In genomic region chr20:2984956-2985661, GRCh38 we compare ENCODE assay signal across 9 cellular contexts. TPM values are rescaled to one million over a fixed set of nuclear protein-coding genes. Genes with fewer than 3 reads are reported as not detected.
DNase-seq lines count a peak whose midpoint lies in the region; ATAC-seq and TF ChIP-seq lines count a peak whose summit lies in the region.
"Had no signal": no experiment of that assay in that cellular context is flagged by ENCODE, and none has a peak within 500 bp of the region (broad histone marks: within the 10 kb centered on the region; RNA-seq: fewer than 3 reads in every experiment).

No MANE protein-coding gene starts in this region.

- TF ChIP-seq CTCF in epithelial cell of esophagus (IDR thresholded peaks at IDR 0.05; ENCODE audit: insufficient read depth, low read depth, low read length, missing control alignments) (no peak), nephron progenitor cell (IDR thresholded peaks at IDR 0.05) (no peak)

- intact Hi-C loops in activated CD4-positive, alpha-beta T cell treated with anti-CD3 and anti-CD28 coated beads for 36 hours (cut with DNase I, micrococcal nuclease): loop anchor here (1.0 to 5.0 kb wide), 5 partner anchors 16 to 399 kb away; partner anchors contain the start of gene PTPRA (in 1 of the 2)
- intact Hi-C loops in activated CD4-positive, alpha-beta T cell treated with anti-CD3 and anti-CD28 coated beads, Interleukin-2, amount 10 ng/mL, durations not matched to agents 24 days and 14 days (cut with micrococcal nuclease): loop anchor here (1.0 to 10.0 kb wide), 5 partner anchors 26 to 290 kb away; partner anchors contain the start of gene EBF4

- no peaks in the 10 kb centered on the region for H3K27me3 ChIP-seq in MG63

- H3K4me3 ChIP-seq in MG63 (no peak overlapping the region), epithelial cell of esophagus (ENCODE audit: low read length) (no peak overlapping the region)
- H3K4me3 ChIP-seq: lung had no signal

- peaks cover 37% of the 10 kb centered on the region for H3K36me3 Mint-ChIP-seq in activated CD4-positive, alpha-beta T cell treated with anti-CD3 and anti-CD28 coated beads for 36 hours (ENCODE audit: low read depth)
- H3K36me3 Mint-ChIP-seq in activated CD4-positive, alpha-beta T cell treated with anti-CD3 and anti-CD28 coated beads, Interleukin-2, amount 10 ng/mL, durations not matched to agents 24 days and 14 days (ENCODE audit: low read depth): peaks cover 40% of the 10 kb centered on the region
- H3K36me3 Mint-ChIP-seq in nephron progenitor cell (ENCODE audit: low read depth): peaks cover 24% of the 10 kb centered on the region

- peaks cover 25% of the 10 kb centered on the region for H3K4me1 Mint-ChIP-seq in activated CD4-positive, alpha-beta T cell treated with anti-CD3 and anti-CD28 coated beads for 36 hours
- peaks cover 37% of the 10 kb centered on the region for H3K4me1 Mint-ChIP-seq in activated CD4-positive, alpha-beta T cell treated with anti-CD3 and anti-CD28 coated beads, Interleukin-2, amount 10 ng/mL, durations not matched to agents 24 days and 14 days
- H3K4me1 Mint-ChIP-seq in nephron progenitor cell: no peaks in the 10 kb centered on the region

- no peak overlapping the region for H3K4me3 Mint-ChIP-seq in activated CD4-positive, alpha-beta T cell treated with anti-CD3 and anti-CD28 coated beads for 36 hours
- no peak overlapping the region for H3K4me3 Mint-ChIP-seq in activated CD4-positive, alpha-beta T cell treated with anti-CD3 and anti-CD28 coated beads, Interleukin-2, amount 10 ng/mL, durations not matched to agents 24 days and 14 days
- no peak overlapping the region for H3K4me3 Mint-ChIP-seq in nephron progenitor cell

- POLR2A ChIA-PET in activated CD4-positive, alpha-beta T cell treated with anti-CD3 and anti-CD28 coated beads for 36 hours (lab: Charles Lee): interaction anchor here (0.6 to 2.1 kb wide), 4 partner anchors 26 to 333 kb away, joined by 3 to 16 read pairs (median 8); partner anchors contain the start of gene NOP56

- CTCF ChIA-PET in activated CD4-positive, alpha-beta T cell treated with anti-CD3 and anti-CD28 coated beads for 36 hours (lab: Charles Lee): interaction anchor here (0.6 to 4.6 kb wide), 8 partner anchors 11 to 48 kb away, joined by 3 to 23 read pairs (median 4); no protein-coding TSS in a partner anchor

- no peaks in the 10 kb centered on the region for H3K9me3 Mint-ChIP-seq in activated CD4-positive, alpha-beta T cell treated with anti-CD3 and anti-CD28 coated beads for 36 hours (ENCODE audit: low read depth)
- H3K9me3 Mint-ChIP-seq in activated CD4-positive, alpha-beta T cell treated with anti-CD3 and anti-CD28 coated beads, Interleukin-2, amount 10 ng/mL, durations not matched to agents 24 days and 14 days: peaks cover 4% of the 10 kb centered on the region
- H3K9me3 Mint-ChIP-seq in nephron progenitor cell: no peaks in the 10 kb centered on the region

- peaks cover 2% of the 10 kb centered on the region for H3K36me3 ChIP-seq in MG63

- H3K27me3 Mint-ChIP-seq in activated CD4-positive, alpha-beta T cell treated with anti-CD3 and anti-CD28 coated beads for 36 hours: no peaks in the 10 kb centered on the region
- H3K27me3 Mint-ChIP-seq in activated CD4-positive, alpha-beta T cell treated with anti-CD3 and anti-CD28 coated beads, Interleukin-2, amount 10 ng/mL, durations not matched to agents 24 days and 14 days: no peaks in the 10 kb centered on the region
- no peaks in the 10 kb centered on the region for H3K27me3 Mint-ChIP-seq in nephron progenitor cell (ENCODE audit: low read depth, poor library complexity)

- ATAC-seq in activated CD4-positive, alpha-beta T cell treated with anti-CD3 and anti-CD28 coated beads for 36 hours: no peak
- ATAC-seq in HG03457 (IDR thresholded peaks at IDR 0.05; ENCODE audit: unreplicated experiment) (no peak), GM19467 (IDR thresholded peaks at IDR 0.05; ENCODE audit: unreplicated experiment) (no peak)

- H3K9me3 ChIP-seq in MG63: no peaks in the 10 kb centered on the region

- DNase-seq in activated CD4-positive, alpha-beta T cell treated with anti-CD3 and anti-CD28 coated beads for 36 hours: peak; percentile 71
- no peak for DNase-seq in activated CD4-positive, alpha-beta T cell treated with anti-CD3 and anti-CD28 coated beads, Interleukin-2, amount 10 ng/mL, durations not matched to agents 24 days and 14 days
- DNase-seq in MG63 (peak; percentile 58), epithelial cell of esophagus (ENCODE audit: low read depth) (peak; percentile 82), nephron progenitor cell (no peak)
- DNase-seq in stimulated activated CD4-positive, alpha-beta T cell treated with anti-CD3 and anti-CD28 coated beads, Interleukin-12 subunit alpha, Interleukin-12 subunit beta, amount 100 ng/mL, for 4 hours: peak; percentile 12

- no peak overlapping the region for H3K27ac Mint-ChIP-seq in activated CD4-positive, alpha-beta T cell treated with anti-CD3 and anti-CD28 coated beads for 36 hours
- H3K27ac Mint-ChIP-seq in activated CD4-positive, alpha-beta T cell treated with anti-CD3 and anti-CD28 coated beads, Interleukin-2, amount 10 ng/mL, durations not matched to agents 24 days and 14 days: no peak overlapping the region
- no peak overlapping the region for H3K27ac Mint-ChIP-seq in nephron progenitor cell

RNA-seq across cellular contexts. Expression of gene GNRH2, which starts 58.3 kb away (rescaled TPM):
- total RNA-seq in activated CD4-positive, alpha-beta T cell treated with anti-CD3 and anti-CD28 coated beads for 36 hours: 1 to 10 TPM; 8.0 to 8.3 TPM
- total RNA-seq in activated CD4-positive, alpha-beta T cell treated with anti-CD3 and anti-CD28 coated beads, Interleukin-2, amount 10 ng/mL, durations not matched to agents 24 days and 14 days: 1.7 and 2.7 TPM in 2 replicates
- total RNA-seq in MG63 (2014; rRNA removed; shearing (Covaris generic); ENCODE audit: low replicate concordance): not detected in 2 replicates

Comparison
In these comparisons a context has a peak if more than half of its experiments do, and no peak if none do; other contexts are left out.
1. DNase-seq: peak in activated CD4-positive, alpha-beta T cell treated with anti-CD3 and anti-CD28 coated beads for 36 hours (single experiment), MG63 (single experiment), epithelial cell of esophagus (single experiment) and stimulated activated CD4-positive, alpha-beta T cell treated with anti-CD3 and anti-CD28 coated beads, Interleukin-12 subunit alpha, Interleukin-12 subunit beta, amount 100 ng/mL, for 4 hours (single experiment); none in activated CD4-positive, alpha-beta T cell treated with anti-CD3 and anti-CD28 coated beads, Interleukin-2, amount 10 ng/mL, durations not matched to agents 24 days and 14 days (single experiment) and nephron progenitor cell (single experiment).